ENCODE assay signal across 1 cellular context in genomic region chrX:40040686-40041461, GRCh38.
TF ChIP-seq lines count a peak whose summit lies in the region.

No MANE protein-coding gene starts in this region.

TF ChIP-seq in WTC11, 78 proteins besides CTCF, POLR2A, EP300 and RAD21 (continued from another document):
- TF ChIP-seq AFF4 (CRISPR knock-in tag; IDR thresholded peaks at IDR 0.05; ENCODE audit: borderline replicate concordance) (no peak), NFATC4 (CRISPR knock-in tag; IDR thresholded peaks at IDR 0.05) (no peak), ATF2 (CRISPR knock-in tag; IDR thresholded peaks at IDR 0.05; ENCODE audit: borderline replicate concordance, low read depth) (no peak), MYBL2 (CRISPR knock-in tag; IDR thresholded peaks at IDR 0.05) (no peak), ZNF671 (CRISPR knock-in tag; IDR thresholded peaks at IDR 0.05) (no peak), ZNF138 (CRISPR knock-in tag; conservative IDR thresholded peaks at IDR 0.05) (no peak), JAZF1 (CRISPR knock-in tag; IDR thresholded peaks at IDR 0.05) (no peak), PREB (CRISPR knock-in tag; IDR thresholded peaks at IDR 0.05; ENCODE audit: borderline replicate concordance) (no peak), PRDM15 (CRISPR knock-in tag; IDR thresholded peaks at IDR 0.05) (no peak), FOXJ3 (CRISPR knock-in tag; IDR thresholded peaks at IDR 0.05; ENCODE audit: borderline replicate concordance) (no peak), NR2C2 (CRISPR knock-in tag; IDR thresholded peaks at IDR 0.05) (no peak), ZNF281 (CRISPR knock-in tag; IDR thresholded peaks at IDR 0.05) (no peak), GABPB1 (CRISPR knock-in tag; IDR thresholded peaks at IDR 0.05) (no peak), ATF1 (CRISPR knock-in tag; IDR thresholded peaks at IDR 0.05) (no peak), NR1H2 (CRISPR knock-in tag; IDR thresholded peaks at IDR 0.05) (no peak), ZNF512 (CRISPR knock-in tag; IDR thresholded peaks at IDR 0.05; ENCODE audit: borderline replicate concordance) (no peak), MLX (CRISPR knock-in tag; IDR thresholded peaks at IDR 0.05) (no peak), KAT7 (CRISPR knock-in tag; IDR thresholded peaks at IDR 0.05; ENCODE audit: borderline replicate concordance) (no peak)
